8 cellular contexts compared by ENCODE assay signal in genomic region chr4:85756938-85757337, GRCh38.
DNase-seq lines count a peak whose midpoint lies in the region; ATAC-seq and TF ChIP-seq lines count a peak whose summit lies in the region.

No MANE protein-coding gene starts in this region.

- H3K4me1 ChIP-seq in GM23338 (ENCODE audit: insufficient read depth), result peaks cover 4% of the 10 kb centered on the region; the same call in 1 of the 2 replicates

- H2AFZ ChIP-seq in GM23338, result no peak overlapping the region

- CTCF ChIA-PET in AG04449 (lab: Yijun Ruan, JAX) (interaction anchor here (1.0 to 4.1 kb wide), 9 partner anchors 10 to 609 kb away, joined by 4 to 23 read pairs (median 6); no protein-coding TSS in a partner anchor), RWPE1 (lab: Yijun Ruan, JAX) (interaction anchor here (1.3 kb wide), 1 partner anchor 9 kb away, joined by 5 read pairs; no protein-coding TSS in a partner anchor)

- no peaks in the 10 kb centered on the region for H3F3A ChIP-seq in GM23338 (replicated peaks; ENCODE audit: low read depth)

- H3K27me3 Mint-ChIP-seq in GM23338 (ENCODE audit: insufficient read depth, low read depth, poor library complexity), result no peaks in the 10 kb centered on the region

- no peak overlapping the region for H3K4me3 Mint-ChIP-seq in GM23338

- TF ChIP-seq CTCF in AG04449 (IDR thresholded peaks at IDR 0.05; ENCODE audit: insufficient read depth, low read length, missing control alignments) (peak; percentile 51), GM23338 (conservative IDR thresholded peaks at IDR 0.05; ENCODE audit: low read depth in 2 of 2) (peak; percentile 66 to 68), RWPE1 (conservative IDR thresholded peaks at IDR 0.05; ENCODE audit: low read depth) (peak; percentile 35; the same call in 1 of the 2 replicates)

- H3K9me3 Mint-ChIP-seq in GM23338, result no peaks in the 10 kb centered on the region

- no peak overlapping the region for H3K27ac Mint-ChIP-seq in GM23338

- 0 out of 2 replicates have a peak, but pooled peaks cover 4% of the 10 kb centered on the region for H3K9me2 ChIP-seq in GM23338 (ENCODE audit: insufficient read depth)

- POLR2A ChIA-PET in AG04449 (lab: Yijun Ruan, JAX), result no interaction called here
- POLR2A ChIA-PET in RWPE1 (lab: Yijun Ruan, JAX; ENCODE audit: low non-redundant PET), result no interaction called here

- intact Hi-C loops in left cardiac atrium (cut with DNase I), result loop anchor here in 1 of 2 donors (5.0 to 10.0 kb wide), 2 partner anchors 210 to 288 kb away; no protein-coding TSS in a partner anchor

- no peaks in the 10 kb centered on the region for H3K36me3 Mint-ChIP-seq in GM23338 (ENCODE audit: low read depth)

- H3K27me3 ChIP-seq in GM23338 (ENCODE audit: insufficient read depth), result no peaks in the 10 kb centered on the region

- H3K4me2 ChIP-seq in GM23338, result no peak overlapping the region

- no peaks in the 10 kb centered on the region for H3K79me2 ChIP-seq in GM23338 (replicated peaks; ENCODE audit: insufficient read depth)

- no peak overlapping the region for H3K4me3 ChIP-seq in AG04449 (ENCODE audit: low read depth, low read length)
- H3K4me3 ChIP-seq in GM23338, result no peak overlapping the region

- ATAC-seq in GM23338 (peak; percentile 65), left cardiac atrium (peak; percentile 44 to 75), HG02623 (IDR thresholded peaks at IDR 0.05; ENCODE audit: unreplicated experiment) (no peak)

- H3K4me1 Mint-ChIP-seq in GM23338, result peaks cover 12% of the 10 kb centered on the region

- H3K36me3 ChIP-seq in GM23338 (ENCODE audit: insufficient read depth), result no peaks in the 10 kb centered on the region

- H3K27ac ChIP-seq in GM23338 (ENCODE audit: low read depth), result no peak overlapping the region
- H3K27ac ChIP-seq in RWPE1, result no peak overlapping the region

- DNase-seq in AG04449 (ENCODE audit: low read depth, low spot score), result no peak
- peak; percentile 65 for DNase-seq in GM23338 (ENCODE audit: low spot score)
- peak; percentile 14 for DNase-seq in RWPE1 (ENCODE audit: low spot score)
- no peak for DNase-seq in left cardiac atrium
- no peak for DNase-seq in NCI-H345 treated with DMSO at 0.1 percent for 48 hours (lab: John Stamatoyannopoulos, UW; ENCODE audit: unreplicated experiment)
- DNase-seq in NCI-H1694 treated with DMSO at 0.1 percent for 48 hours (lab: John Stamatoyannopoulos, UW), result no peak
- no peak for DNase-seq in NOMO-1 treated with dmso at 0.1 percent for 144 hours (lab: John Stamatoyannopoulos, UW; ENCODE audit: unreplicated experiment)

- no peaks in the 10 kb centered on the region for H4K20me1 ChIP-seq in GM23338 (replicated peaks; ENCODE audit: insufficient read depth)

TF ChIP-seq in GM23338, 12 proteins besides CTCF, POLR2A, EP300 and RAD21 (continues in another document):
- TF ChIP-seq ZNF114 (CRISPR knock-in tag; IDR thresholded peaks at IDR 0.05), result no peak
- no peak for TF ChIP-seq ETS1 (IDR thresholded peaks at IDR 0.05)
- no peak for TF ChIP-seq POLR2AphosphoS5 (IDR thresholded peaks at IDR 0.05; ENCODE audit: low read depth)
- TF ChIP-seq JUNB (IDR thresholded peaks at IDR 0.05; ENCODE audit: unreplicated experiment), result no peak
- TF ChIP-seq ZNF462 (CRISPR knock-in tag; IDR thresholded peaks at IDR 0.05), result no peak
- TF ChIP-seq REST (IDR thresholded peaks at IDR 0.05; ENCODE audit: unreplicated experiment), result no peak
- TF ChIP-seq EZH2 (IDR thresholded peaks at IDR 0.05; ENCODE audit: low read depth, unreplicated experiment), result no peak
- no peak for TF ChIP-seq STAT1 (IDR thresholded peaks at IDR 0.05; ENCODE audit: unreplicated experiment)
- TF ChIP-seq CREB1 (CRISPR knock-in tag; IDR thresholded peaks at IDR 0.05; ENCODE audit: low read depth), result no peak

Comparison
In these comparisons a context has a peak if more than half of its experiments do, and no peak if none do; other contexts are left out.
1. DNase-seq: peak in GM23338 (single experiment) and RWPE1 (single experiment); none in AG04449 (single experiment), left cardiac atrium (single experiment), NCI-H345 treated with DMSO at 0.1 percent for 48 hours (single experiment), NCI-H1694 treated with DMSO at 0.1 percent for 48 hours (single experiment) and NOMO-1 treated with dmso at 0.1 percent for 144 hours (single experiment).
2. Peak in every context shown above with its lines, with median percentiles within 50 percentile points of each other: CTCF ChIP-seq.